1 cellular context compared by ENCODE assay signal in the genomic region with DNA sequence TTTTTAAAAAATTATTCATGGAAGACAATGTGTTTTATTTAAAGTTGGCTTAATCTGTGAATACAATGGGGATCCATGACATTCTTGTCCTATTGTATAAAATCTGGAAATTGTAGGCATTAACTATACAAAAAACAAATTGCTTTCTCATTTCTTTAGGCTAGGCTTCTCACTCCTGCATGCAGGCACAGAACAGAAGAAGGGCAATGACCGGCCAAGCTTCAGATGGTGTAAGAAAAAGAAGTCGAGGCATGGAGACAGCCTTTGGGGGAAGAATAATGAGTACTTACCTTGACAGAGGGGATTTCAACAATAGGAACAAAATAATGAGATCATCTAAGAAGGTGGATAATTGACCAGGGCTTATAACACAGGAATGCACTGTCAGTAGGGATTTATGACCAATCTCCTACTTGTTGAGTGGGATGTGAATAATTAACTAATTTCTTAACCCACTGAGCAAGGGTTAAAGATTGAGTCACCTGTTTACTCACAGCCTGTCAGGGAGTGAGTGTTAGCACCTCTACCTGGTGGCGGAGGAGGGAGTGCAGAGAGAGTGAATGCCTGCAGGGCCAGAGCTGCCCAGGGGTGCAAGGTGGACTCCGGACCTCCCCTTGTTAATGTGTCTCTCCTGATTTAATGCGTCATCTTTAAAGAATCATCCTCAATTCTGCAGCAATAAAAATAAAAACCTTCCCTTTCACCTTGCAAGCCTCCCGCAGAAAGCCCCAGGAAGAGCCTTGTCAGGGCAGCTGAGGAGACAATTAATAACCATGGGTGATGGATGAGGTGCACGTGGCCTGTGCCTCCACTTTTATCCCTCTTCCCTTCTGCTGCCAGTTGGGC.
TF ChIP-seq lines count a peak whose summit lies in the region.

No MANE protein-coding gene starts in this region.

TF ChIP-seq in HepG2, 621 proteins besides CTCF, POLR2A, EP300 and RAD21 (continued from another document and continues in another):
- TF ChIP-seq ISX (CRISPR knock-in tag; conservative IDR thresholded peaks at IDR 0.05) (no peak), RFX1 (IDR thresholded peaks at IDR 0.05) (no peak), NCOR1 (IDR thresholded peaks at IDR 0.05; ENCODE audit: borderline replicate concordance, low read length) (peak; percentile 56; the same call in 1 of the 2 replicates), POLR2AphosphoS2 (IDR thresholded peaks at IDR 0.05; ENCODE audit: low read depth, low read length) (no peak), SAP130 (CRISPR knock-in tag; IDR thresholded peaks at IDR 0.05; ENCODE audit: low read depth) (peak; percentile 57), MED13 (CRISPR knock-in tag; IDR thresholded peaks at IDR 0.05) (no peak), MIER2 (CRISPR knock-in tag; IDR thresholded peaks at IDR 0.05) (0 out of 2 replicates have a peak, but pooled peaks have one; percentile 53), RFX3 (CRISPR knock-in tag; IDR thresholded peaks at IDR 0.05) (no peak), REL (CRISPR knock-in tag; conservative IDR thresholded peaks at IDR 0.05) (no peak), SRF (IDR thresholded peaks at IDR 0.05; ENCODE audit: low read depth, low read length) (no peak), NR2F6 (IDR thresholded peaks at IDR 0.05) (peak; percentile 35; the same call in 1 of the 2 replicates), NR2F6 (CRISPR knock-in tag; IDR thresholded peaks at IDR 0.05) (peak; percentile 52; the same call in 1 of the 2 replicates), HNF1A (IDR thresholded peaks at IDR 0.05; ENCODE audit: low read depth) (peak; percentile 99), HNF1A (CRISPR knock-in tag; IDR thresholded peaks at IDR 0.05; ENCODE audit: borderline replicate concordance) (peak; percentile 93), ZNF335 (CRISPR knock-in tag; IDR thresholded peaks at IDR 0.05) (peak; percentile 40; the same call in 1 of the 2 replicates), MAZ (IDR thresholded peaks at IDR 0.05; ENCODE audit: borderline replicate concordance, low read depth, low read length) (no peak), MAZ (CRISPR knock-in tag; IDR thresholded peaks at IDR 0.05; ENCODE audit: low read depth) (no peak), HDAC1 (CRISPR knock-in tag; IDR thresholded peaks at IDR 0.05) (peak; percentile 84), GATA4 (IDR thresholded peaks at IDR 0.05; ENCODE audit: borderline replicate concordance, low read depth) (0 out of 2 replicates have a peak, but pooled peaks have one; percentile 26), SMAD9 (CRISPR knock-in tag; IDR thresholded peaks at IDR 0.05) (no peak), SP4 (CRISPR knock-in tag; IDR thresholded peaks at IDR 0.05) (no peak; the same call in 1 of the 2 replicates), SKIL (CRISPR knock-in tag; IDR thresholded peaks at IDR 0.05; ENCODE audit: borderline replicate concordance) (no peak), ZNF484 (CRISPR knock-in tag; IDR thresholded peaks at IDR 0.05; ENCODE audit: borderline replicate concordance, low read depth) (no peak), PBX3 (CRISPR knock-in tag; IDR thresholded peaks at IDR 0.05; ENCODE audit: borderline replicate concordance) (no peak), RBM39 (IDR thresholded peaks at IDR 0.05; ENCODE audit: low read depth, low read length, poor library complexity, severe bottlenecking) (no peak), HMGXB4 (CRISPR knock-in tag; IDR thresholded peaks at IDR 0.05; ENCODE audit: borderline replicate concordance in 1 of 2, low read depth in 1 of 2) (no peak), ZNF543 (CRISPR knock-in tag; IDR thresholded peaks at IDR 0.05) (no peak), MYNN (CRISPR knock-in tag; IDR thresholded peaks at IDR 0.05; ENCODE audit: low read depth) (no peak), GLI4 (CRISPR knock-in tag; IDR thresholded peaks at IDR 0.05; ENCODE audit: borderline replicate concordance) (peak; percentile 81; the same call in 1 of the 2 replicates), NCOA1 (CRISPR knock-in tag; IDR thresholded peaks at IDR 0.05) (no peak), PAF1 (CRISPR knock-in tag; IDR thresholded peaks at IDR 0.05) (no peak), SMAD1 (CRISPR knock-in tag; IDR thresholded peaks at IDR 0.05; ENCODE audit: borderline replicate concordance, low read depth) (no peak), GABPA (IDR thresholded peaks at IDR 0.05; ENCODE audit: low read depth, low read length) (no peak), GABPA (CRISPR knock-in tag; IDR thresholded peaks at IDR 0.05; ENCODE audit: low read depth) (0 out of 2 replicates have a peak, but pooled peaks have one; percentile 39), AGO2 (optimal IDR thresholded peaks at IDR 0.05; ENCODE audit: low read depth, low read length) (no peak), EED (CRISPR knock-in tag; IDR thresholded peaks at IDR 0.05) (no peak), STAG1 (CRISPR knock-in tag; IDR thresholded peaks at IDR 0.05) (no peak), ZFAT (CRISPR knock-in tag; conservative IDR thresholded peaks at IDR 0.05) (no peak)
- TF ChIP-seq, protein P1, sequence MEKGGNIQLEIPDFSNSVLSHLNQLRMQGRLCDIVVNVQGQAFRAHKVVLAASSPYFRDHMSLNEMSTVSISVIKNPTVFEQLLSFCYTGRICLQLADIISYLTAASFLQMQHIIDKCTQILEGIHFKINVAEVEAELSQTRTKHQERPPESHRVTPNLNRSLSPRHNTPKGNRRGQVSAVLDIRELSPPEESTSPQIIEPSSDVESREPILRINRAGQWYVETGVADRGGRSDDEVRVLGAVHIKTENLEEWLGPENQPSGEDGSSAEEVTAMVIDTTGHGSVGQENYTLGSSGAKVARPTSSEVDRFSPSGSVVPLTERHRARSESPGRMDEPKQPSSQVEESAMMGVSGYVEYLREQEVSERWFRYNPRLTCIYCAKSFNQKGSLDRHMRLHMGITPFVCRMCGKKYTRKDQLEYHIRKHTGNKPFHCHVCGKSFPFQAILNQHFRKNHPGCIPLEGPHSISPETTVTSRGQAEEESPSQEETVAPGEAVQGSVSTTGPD (CRISPR knock-in tag; IDR thresholded peaks at IDR 0.05), result no peak
- TF ChIP-seq, protein P2, sequence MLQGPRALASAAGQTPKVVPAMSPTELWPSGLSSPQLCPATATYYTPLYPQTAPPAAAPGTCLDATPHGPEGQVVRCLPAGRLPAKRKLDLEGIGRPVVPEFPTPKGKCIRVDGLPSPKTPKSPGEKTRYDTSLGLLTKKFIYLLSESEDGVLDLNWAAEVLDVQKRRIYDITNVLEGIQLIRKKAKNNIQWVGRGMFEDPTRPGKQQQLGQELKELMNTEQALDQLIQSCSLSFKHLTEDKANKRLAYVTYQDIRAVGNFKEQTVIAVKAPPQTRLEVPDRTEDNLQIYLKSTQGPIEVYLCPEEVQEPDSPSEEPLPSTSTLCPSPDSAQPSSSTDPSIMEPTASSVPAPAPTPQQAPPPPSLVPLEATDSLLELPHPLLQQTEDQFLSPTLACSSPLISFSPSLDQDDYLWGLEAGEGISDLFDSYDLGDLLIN (CRISPR knock-in tag; IDR thresholded peaks at IDR 0.05; ENCODE audit: borderline replicate concordance), result no peak
- TF ChIP-seq, protein P3, sequence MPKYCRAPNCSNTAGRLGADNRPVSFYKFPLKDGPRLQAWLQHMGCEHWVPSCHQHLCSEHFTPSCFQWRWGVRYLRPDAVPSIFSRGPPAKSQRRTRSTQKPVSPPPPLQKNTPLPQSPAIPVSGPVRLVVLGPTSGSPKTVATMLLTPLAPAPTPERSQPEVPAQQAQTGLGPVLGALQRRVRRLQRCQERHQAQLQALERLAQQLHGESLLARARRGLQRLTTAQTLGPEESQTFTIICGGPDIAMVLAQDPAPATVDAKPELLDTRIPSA (CRISPR knock-in tag; IDR thresholded peaks at IDR 0.05; ENCODE audit: borderline replicate concordance), result no peak
- TF ChIP-seq, protein P4, sequence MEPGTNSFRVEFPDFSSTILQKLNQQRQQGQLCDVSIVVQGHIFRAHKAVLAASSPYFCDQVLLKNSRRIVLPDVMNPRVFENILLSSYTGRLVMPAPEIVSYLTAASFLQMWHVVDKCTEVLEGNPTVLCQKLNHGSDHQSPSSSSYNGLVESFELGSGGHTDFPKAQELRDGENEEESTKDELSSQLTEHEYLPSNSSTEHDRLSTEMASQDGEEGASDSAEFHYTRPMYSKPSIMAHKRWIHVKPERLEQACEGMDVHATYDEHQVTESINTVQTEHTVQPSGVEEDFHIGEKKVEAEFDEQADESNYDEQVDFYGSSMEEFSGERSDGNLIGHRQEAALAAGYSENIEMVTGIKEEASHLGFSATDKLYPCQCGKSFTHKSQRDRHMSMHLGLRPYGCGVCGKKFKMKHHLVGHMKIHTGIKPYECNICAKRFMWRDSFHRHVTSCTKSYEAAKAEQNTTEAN (CRISPR knock-in tag; conservative IDR thresholded peaks at IDR 0.05), result no peak
- TF ChIP-seq, protein P5, sequence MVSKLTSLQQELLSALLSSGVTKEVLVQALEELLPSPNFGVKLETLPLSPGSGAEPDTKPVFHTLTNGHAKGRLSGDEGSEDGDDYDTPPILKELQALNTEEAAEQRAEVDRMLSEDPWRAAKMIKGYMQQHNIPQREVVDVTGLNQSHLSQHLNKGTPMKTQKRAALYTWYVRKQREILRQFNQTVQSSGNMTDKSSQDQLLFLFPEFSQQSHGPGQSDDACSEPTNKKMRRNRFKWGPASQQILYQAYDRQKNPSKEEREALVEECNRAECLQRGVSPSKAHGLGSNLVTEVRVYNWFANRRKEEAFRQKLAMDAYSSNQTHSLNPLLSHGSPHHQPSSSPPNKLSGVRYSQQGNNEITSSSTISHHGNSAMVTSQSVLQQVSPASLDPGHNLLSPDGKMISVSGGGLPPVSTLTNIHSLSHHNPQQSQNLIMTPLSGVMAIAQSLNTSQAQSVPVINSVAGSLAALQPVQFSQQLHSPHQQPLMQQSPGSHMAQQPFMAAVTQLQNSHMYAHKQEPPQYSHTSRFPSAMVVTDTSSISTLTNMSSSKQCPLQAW (CRISPR knock-in tag; IDR thresholded peaks at IDR 0.05), result peak; percentile 99
- TF ChIP-seq, protein P6, sequence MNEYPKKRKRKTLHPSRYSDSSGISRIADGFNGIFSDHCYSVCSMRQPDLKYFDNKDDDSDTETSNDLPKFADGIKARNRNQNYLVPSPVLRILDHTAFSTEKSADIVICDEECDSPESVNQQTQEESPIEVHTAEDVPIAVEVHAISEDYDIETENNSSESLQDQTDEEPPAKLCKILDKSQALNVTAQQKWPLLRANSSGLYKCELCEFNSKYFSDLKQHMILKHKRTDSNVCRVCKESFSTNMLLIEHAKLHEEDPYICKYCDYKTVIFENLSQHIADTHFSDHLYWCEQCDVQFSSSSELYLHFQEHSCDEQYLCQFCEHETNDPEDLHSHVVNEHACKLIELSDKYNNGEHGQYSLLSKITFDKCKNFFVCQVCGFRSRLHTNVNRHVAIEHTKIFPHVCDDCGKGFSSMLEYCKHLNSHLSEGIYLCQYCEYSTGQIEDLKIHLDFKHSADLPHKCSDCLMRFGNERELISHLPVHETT (CRISPR knock-in tag; conservative IDR thresholded peaks at IDR 0.05), result no peak
